10 cellular contexts compared by ENCODE assay signal in the genomic region with DNA sequence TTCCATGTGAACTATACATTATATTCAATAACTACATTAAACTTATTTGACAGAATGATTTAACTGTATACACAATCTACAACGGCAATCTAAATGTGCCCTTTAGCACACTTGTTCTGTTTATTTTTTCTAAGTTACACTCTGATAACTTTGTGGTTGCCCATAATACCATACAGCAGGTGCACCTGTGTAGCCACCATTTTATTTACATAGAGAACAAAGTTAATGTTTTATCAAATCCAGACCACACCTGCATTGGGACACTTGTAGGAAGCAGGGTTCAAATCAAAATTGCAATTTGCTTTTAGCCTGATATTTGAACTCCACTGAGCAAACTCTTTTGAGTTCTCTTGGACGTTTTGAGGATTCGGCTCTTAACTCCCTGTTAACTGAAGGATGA.
DNase-seq lines count a peak whose midpoint lies in the region; ATAC-seq and TF ChIP-seq lines count a peak whose summit lies in the region.
"Had no signal": no experiment of that assay in that cellular context is flagged by ENCODE, and none has a peak within 500 bp of the region (broad histone marks: within the 10 kb centered on the region; RNA-seq: fewer than 3 reads in every experiment).

No MANE protein-coding gene starts in this region.

- H3K27ac ChIP-seq in DOHH2 (ENCODE audit: low read depth, low read length) = peak overlapping the region; percentile 99

- H3K9me2 ChIP-seq in DOHH2 (replicated peaks; ENCODE audit: control insufficient read depth, low read length) = no peaks in the 10 kb centered on the region
- H3K9me2 ChIP-seq: SK-N-SH had no signal

- H3K36me3 ChIP-seq in DOHH2 (ENCODE audit: control insufficient read depth, low read length) = peaks cover 65% of the 10 kb centered on the region

- H3K4me2 ChIP-seq in DOHH2 (ENCODE audit: low read length) = peak overlapping the region; percentile 78
- H3K4me2 ChIP-seq: SK-N-SH had no signal

- H4K20me1 ChIP-seq in DOHH2 (ENCODE audit: control insufficient read depth, insufficient read depth, low read depth, low read length) = no peaks in the 10 kb centered on the region

- H3K27ac Mint-ChIP-seq in activated T-cell treated with anti-CD3 and anti-CD28 coated beads, Interleukin-2, amount 50 U/mL, for 72 hours = no peak overlapping the region

- no peaks in the 10 kb centered on the region for H3K79me2 ChIP-seq in DOHH2 (ENCODE audit: control insufficient read depth, low read length)

- no peak overlapping the region for H3K4me3 Mint-ChIP-seq in activated T-cell treated with anti-CD3 and anti-CD28 coated beads, Interleukin-2, amount 50 U/mL, for 72 hours

- no peaks in the 10 kb centered on the region for H3K27me3 Mint-ChIP-seq in activated T-cell treated with anti-CD3 and anti-CD28 coated beads, Interleukin-2, amount 50 U/mL, for 72 hours (ENCODE audit: low read depth)

- TF ChIP-seq CTCF in DOHH2 (IDR thresholded peaks at IDR 0.05; ENCODE audit: low read depth, low read length, poor library complexity, severe bottlenecking) = no peak

- no peaks in the 10 kb centered on the region for H3K9me3 Mint-ChIP-seq in activated T-cell treated with anti-CD3 and anti-CD28 coated beads, Interleukin-2, amount 50 U/mL, for 72 hours

- peak overlapping the region; percentile 60 for H3K4me3 ChIP-seq in DOHH2 (ENCODE audit: low read length)

- DNase-seq in NCI-H510A treated with DMSO at 0.1 percent for 48 hours (lab: John Stamatoyannopoulos, UW) (peak; percentile 84), NCI-H1694 treated with DMSO at 0.1 percent for 48 hours (lab: John Stamatoyannopoulos, UW) (no peak), cerebellar nuclear complex (lab: John Stamatoyannopoulos, UW) (no peak), NOMO-1 (lab: John Stamatoyannopoulos, UW; ENCODE audit: unreplicated experiment in 2 of 2) (no peak)
- DNase-seq in activated T-cell treated with anti-CD3 and anti-CD28 coated beads, Interleukin-2, amount 50 U/mL, for 72 hours = no peak
- DNase-seq: NCI-H1048, SK-N-SH had no signal

- H3F3A ChIP-seq in DOHH2 (ENCODE audit: control insufficient read depth, insufficient read depth) = peaks cover 44% of the 10 kb centered on the region

- H3K4me1 ChIP-seq in DOHH2 (ENCODE audit: control insufficient read depth, low read length) = peaks cover 65% of the 10 kb centered on the region

- ATAC-seq in GM21390 (IDR thresholded peaks at IDR 0.05; ENCODE audit: unreplicated experiment) (peak; percentile 61), HG03108 (IDR thresholded peaks at IDR 0.05; ENCODE audit: unreplicated experiment) (peak; percentile 71)
- ATAC-seq in activated T-cell treated with anti-CD3 and anti-CD28 coated beads, Interleukin-2, amount 50 U/mL, for 72 hours (replicated peaks in 1 of 2) = no peak

- peaks cover 16% of the 10 kb centered on the region for H3K9me3 ChIP-seq in DOHH2 (ENCODE audit: control insufficient read depth, insufficient read depth, low read length)
- H3K9me3 ChIP-seq: SK-N-SH had no signal

- no peaks in the 10 kb centered on the region for H3K4me1 Mint-ChIP-seq in activated T-cell treated with anti-CD3 and anti-CD28 coated beads, Interleukin-2, amount 50 U/mL, for 72 hours (ENCODE audit: low read depth)

- H3K36me3 Mint-ChIP-seq in activated T-cell treated with anti-CD3 and anti-CD28 coated beads, Interleukin-2, amount 50 U/mL, for 72 hours (ENCODE audit: insufficient read depth in 2 of 2) = peaks cover 0 to 2% of the 10 kb centered on the region in 2 donors

- H3K27me3 ChIP-seq in DOHH2 (ENCODE audit: control insufficient read depth, low read length) = no peaks in the 10 kb centered on the region

Comparison
In these comparisons a context has a peak if more than half of its experiments do, and no peak if none do; other contexts are left out.
1. ATAC-seq: peak in GM21390 (single experiment) and HG03108 (single experiment); none in activated T-cell treated with anti-CD3 and anti-CD28 coated beads, Interleukin-2, amount 50 U/mL, for 72 hours (0 of 2).